In genomic region chr3:63442918-63443317, GRCh38 we compare ENCODE assay signal across 14 cellular contexts.
"Had no signal": no experiment of that assay in that cellular context is flagged by ENCODE, and none has a peak within 500 bp of the region (broad histone marks: within the 10 kb centered on the region; RNA-seq: fewer than 3 reads in every experiment).

No MANE protein-coding gene starts in this region.

- DNase-seq: activated CD4-positive, CD25-positive, alpha-beta regulatory T cell treated with anti-CD3 and anti-CD28 coated beads, Interleukin-2, amount 50 U/mL, for 72 hours; activated effector memory CD4-positive, alpha-beta T cell treated with anti-CD3 and anti-CD28 coated beads, Interleukin-2, amount 50 U/mL, for 16 hours; activated naive CD4-positive, alpha-beta T cell treated with anti-CD3 and anti-CD28 coated beads, Interleukin-2, amount 50 U/mL, for 16 hours; activated T-cell treated with anti-CD3 and anti-CD28 coated beads, Interleukin-2, amount 50 U/mL, for 72 hours; aorta; erythroblast; gastrocnemius medialis; heart right ventricle; mesenchymal stem cell; naive thymus-derived CD4-positive, alpha-beta T cell; pancreas; stimulated activated CD4-positive, alpha-beta T cell treated with anti-CD3 and anti-CD28 coated beads, Interleukin-4, amount 100 ng/mL, for 24 hours; stomach; trophoblast cell had no signal
